28 cellular contexts compared by ENCODE assay signal in the genomic region with DNA sequence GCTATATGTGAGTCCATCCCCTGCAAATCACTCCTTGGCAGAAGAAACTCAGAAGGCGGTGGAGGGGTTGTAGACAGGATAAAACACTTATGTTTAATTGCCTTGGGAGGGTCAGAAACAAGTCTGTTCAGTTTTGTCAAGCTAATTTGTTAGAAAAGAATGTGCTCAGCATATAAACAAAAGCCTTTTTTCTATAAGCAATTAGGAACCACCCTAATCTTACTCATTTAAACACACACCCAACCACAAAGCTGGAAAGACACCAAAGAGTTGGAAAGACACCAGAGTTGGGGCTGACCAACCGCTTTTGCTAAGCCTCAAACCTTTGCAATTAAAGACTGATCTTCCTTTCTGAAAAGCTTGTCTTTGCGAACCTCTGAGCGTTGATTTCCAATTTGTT.
DNase-seq lines count a peak whose midpoint lies in the region; ATAC-seq, FAIRE-seq and TF ChIP-seq lines count a peak whose summit lies in the region.
"Had no signal": no experiment of that assay in that cellular context is flagged by ENCODE, and none has a peak within 500 bp of the region (broad histone marks: within the 10 kb centered on the region; RNA-seq: fewer than 3 reads in every experiment).

No MANE protein-coding gene starts in this region.

- no peak for TF ChIP-seq CTCF in PC-9 (conservative IDR thresholded peaks at IDR 0.05)
- TF ChIP-seq CTCF in bronchial epithelial cell (IDR thresholded peaks at IDR 0.05; ENCODE audit: insufficient read depth, low read length, severe bottlenecking): no peak
- no peak for TF ChIP-seq CTCF in WTC11 (IDR thresholded peaks at IDR 0.05)

- H3K27ac ChIP-seq in PC-9: no peak overlapping the region
- H3K27ac ChIP-seq: SK-N-MC had no signal

- peak; percentile 21 for DNase-seq in NCI-H1105 (lab: John Stamatoyannopoulos, UW)
- peak; percentile 24 to 61 for DNase-seq in PC-9
- DNase-seq in bronchial epithelial cell (ENCODE audit: low read depth): peak; percentile 10
- DNase-seq in renal cortical epithelial cell (ENCODE audit: low read depth): peak; percentile 6
- DNase-seq in urothelium cell line (ENCODE audit: low spot score): no peak
- DNase-seq in WTC11 (ENCODE audit: low spot score): no peak
- DNase-seq: C1 segment of cervical spinal cord; CD4-positive, alpha-beta memory T cell; COR-L47; DMS53; HCEC 1CT; Karpas-422; MG63; NCI-H1417; NCI-H1694 treated with DMSO at 0.1 percent for 48 hours; NCI-H2081; NCI-H2171 treated with DMSO at 0.1 percent for 48 hours; NCI-H345; NCI-H510A treated with DMSO at 0.1 percent for 48 hours; NCI-H82; NK-92 treated with Interleukin-12 subunit alpha and Interleukin-12 subunit beta, amount 100 ng/mL, for 24 hours; PC-3; RPMI8226; SHP77 treated with DMSO at 0.1 percent for 48 hours had no signal

- H3K27me3 ChIP-seq in PC-9 (ENCODE audit: insufficient read depth, low read depth) (no peaks in the 10 kb centered on the region), bronchial epithelial cell (ENCODE audit: control insufficient read depth, insufficient read depth, low read length) (no peaks in the 10 kb centered on the region)
- H3K27me3 ChIP-seq: MG63 had no signal

- ATAC-seq in HG03095 (IDR thresholded peaks at IDR 0.05; ENCODE audit: unreplicated experiment) (no peak), WTC11 (no peak)
- ATAC-seq: GM23338, PC-3 had no signal

- H2AFZ ChIP-seq in PC-9: no peak overlapping the region
- H2AFZ ChIP-seq: GM23338 had no signal

- FAIRE-seq in bronchial epithelial cell (lab: Jason Lieb, UNC) (no peak), urothelium cell line (lab: Jason Lieb, UNC) (no peak)

- peaks cover 5% of the 10 kb centered on the region; the same call in 1 of the 2 replicates for H4K20me1 ChIP-seq in PC-9 (ENCODE audit: insufficient read depth)

- H3K4me1 ChIP-seq in PC-9 (replicated peaks; ENCODE audit: insufficient read depth): peaks cover 12% of the 10 kb centered on the region; the same call in 1 of the 2 replicates

- CTCF ChIA-PET in PC-9 (lab: Charles Lee): no interaction called here
- CTCF ChIA-PET in WTC11 (lab: Charles Lee): no interaction called here

- no peak overlapping the region for H3K4me3 Mint-ChIP-seq in WTC11
- H3K4me3 Mint-ChIP-seq: CD4-positive, alpha-beta memory T cell; GM23338; IgD-negative memory B cell had no signal

- no peaks in the 10 kb centered on the region for H3K4me1 Mint-ChIP-seq in WTC11
- H3K4me1 Mint-ChIP-seq: CD4-positive, alpha-beta memory T cell; GM23338; IgD-negative memory B cell had no signal

- peaks cover 22% of the 10 kb centered on the region for H3K36me3 Mint-ChIP-seq in WTC11
- H3K36me3 Mint-ChIP-seq: CD4-positive, alpha-beta memory T cell; IgD-negative memory B cell had no signal

- H3K27me3 Mint-ChIP-seq in WTC11 (ENCODE audit: low read depth): no peaks in the 10 kb centered on the region
- H3K27me3 Mint-ChIP-seq: CD4-positive, alpha-beta memory T cell had no signal

- no peaks in the 10 kb centered on the region for H3K9me3 ChIP-seq in PC-9 (ENCODE audit: insufficient read depth, low read depth)
- H3K9me3 ChIP-seq: MG63 had no signal

- H3K36me3 ChIP-seq in PC-9 (ENCODE audit: low read depth): no peaks in the 10 kb centered on the region
- no peaks in the 10 kb centered on the region for H3K36me3 ChIP-seq in bronchial epithelial cell (ENCODE audit: control insufficient read depth, insufficient read depth, low read length)
- H3K36me3 ChIP-seq: MG63 had no signal

- no peaks in the 10 kb centered on the region for H3K79me2 ChIP-seq in PC-9 (ENCODE audit: low read depth)

- peaks cover 26% of the 10 kb centered on the region for H3K9me3 Mint-ChIP-seq in WTC11

- POLR2A ChIA-PET in PC-9 (lab: Charles Lee; ENCODE audit: unreplicated experiment): interaction anchor here (0.5 kb wide), 1 partner anchor 38 kb away, joined by 3 read pairs; no protein-coding TSS in a partner anchor
- POLR2A ChIA-PET in WTC11 (lab: Charles Lee): no interaction called here

- H3F3A ChIP-seq in PC-9 (ENCODE audit: insufficient read depth, low read depth): peaks cover 4% of the 10 kb centered on the region; the same call in 1 of the 2 replicates

- H3K4me3 ChIP-seq in PC-9: no peak overlapping the region
- H3K4me3 ChIP-seq in bronchial epithelial cell (ENCODE audit: low read depth, low read length): no peak overlapping the region
- H3K4me3 ChIP-seq: GM23338, MG63, SK-N-MC had no signal

- no peak overlapping the region for H3K27ac Mint-ChIP-seq in WTC11
- H3K27ac Mint-ChIP-seq: CD4-positive, alpha-beta memory T cell; GM23338; IgD-negative memory B cell had no signal

- H3K9me2 ChIP-seq in PC-9 (ENCODE audit: insufficient read depth): no peaks in the 10 kb centered on the region

- BruUV-seq in PC-9 (replicated peaks; lab: Mats Ljungman, UMichigan): no TSS peak

- no peak overlapping the region; the same call in 1 of the 2 replicates for H3K4me2 ChIP-seq in PC-9
- H3K4me2 ChIP-seq: GM23338 had no signal

- intact Hi-C loops in PC-9 (cut with micrococcal nuclease; ENCODE audit: unreplicated experiment): no loop called here

TF ChIP-seq in WTC11, 78 proteins besides CTCF, POLR2A, EP300 and RAD21:
- TF ChIP-seq EMX1 (CRISPR knock-in tag; IDR thresholded peaks at IDR 0.05): no peak
- TF ChIP-seq, protein P1, sequence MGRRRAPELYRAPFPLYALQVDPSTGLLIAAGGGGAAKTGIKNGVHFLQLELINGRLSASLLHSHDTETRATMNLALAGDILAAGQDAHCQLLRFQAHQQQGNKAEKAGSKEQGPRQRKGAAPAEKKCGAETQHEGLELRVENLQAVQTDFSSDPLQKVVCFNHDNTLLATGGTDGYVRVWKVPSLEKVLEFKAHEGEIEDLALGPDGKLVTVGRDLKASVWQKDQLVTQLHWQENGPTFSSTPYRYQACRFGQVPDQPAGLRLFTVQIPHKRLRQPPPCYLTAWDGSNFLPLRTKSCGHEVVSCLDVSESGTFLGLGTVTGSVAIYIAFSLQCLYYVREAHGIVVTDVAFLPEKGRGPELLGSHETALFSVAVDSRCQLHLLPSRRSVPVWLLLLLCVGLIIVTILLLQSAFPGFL (CRISPR knock-in tag; IDR thresholded peaks at IDR 0.05; ENCODE audit: borderline replicate concordance): no peak
- TF ChIP-seq, protein P2, sequence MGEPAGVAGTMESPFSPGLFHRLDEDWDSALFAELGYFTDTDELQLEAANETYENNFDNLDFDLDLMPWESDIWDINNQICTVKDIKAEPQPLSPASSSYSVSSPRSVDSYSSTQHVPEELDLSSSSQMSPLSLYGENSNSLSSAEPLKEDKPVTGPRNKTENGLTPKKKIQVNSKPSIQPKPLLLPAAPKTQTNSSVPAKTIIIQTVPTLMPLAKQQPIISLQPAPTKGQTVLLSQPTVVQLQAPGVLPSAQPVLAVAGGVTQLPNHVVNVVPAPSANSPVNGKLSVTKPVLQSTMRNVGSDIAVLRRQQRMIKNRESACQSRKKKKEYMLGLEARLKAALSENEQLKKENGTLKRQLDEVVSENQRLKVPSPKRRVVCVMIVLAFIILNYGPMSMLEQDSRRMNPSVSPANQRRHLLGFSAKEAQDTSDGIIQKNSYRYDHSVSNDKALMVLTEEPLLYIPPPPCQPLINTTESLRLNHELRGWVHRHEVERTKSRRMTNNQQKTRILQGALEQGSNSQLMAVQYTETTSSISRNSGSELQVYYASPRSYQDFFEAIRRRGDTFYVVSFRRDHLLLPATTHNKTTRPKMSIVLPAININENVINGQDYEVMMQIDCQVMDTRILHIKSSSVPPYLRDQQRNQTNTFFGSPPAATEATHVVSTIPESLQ (CRISPR knock-in tag; IDR thresholded peaks at IDR 0.05): no peak
- TF ChIP-seq, protein P3, sequence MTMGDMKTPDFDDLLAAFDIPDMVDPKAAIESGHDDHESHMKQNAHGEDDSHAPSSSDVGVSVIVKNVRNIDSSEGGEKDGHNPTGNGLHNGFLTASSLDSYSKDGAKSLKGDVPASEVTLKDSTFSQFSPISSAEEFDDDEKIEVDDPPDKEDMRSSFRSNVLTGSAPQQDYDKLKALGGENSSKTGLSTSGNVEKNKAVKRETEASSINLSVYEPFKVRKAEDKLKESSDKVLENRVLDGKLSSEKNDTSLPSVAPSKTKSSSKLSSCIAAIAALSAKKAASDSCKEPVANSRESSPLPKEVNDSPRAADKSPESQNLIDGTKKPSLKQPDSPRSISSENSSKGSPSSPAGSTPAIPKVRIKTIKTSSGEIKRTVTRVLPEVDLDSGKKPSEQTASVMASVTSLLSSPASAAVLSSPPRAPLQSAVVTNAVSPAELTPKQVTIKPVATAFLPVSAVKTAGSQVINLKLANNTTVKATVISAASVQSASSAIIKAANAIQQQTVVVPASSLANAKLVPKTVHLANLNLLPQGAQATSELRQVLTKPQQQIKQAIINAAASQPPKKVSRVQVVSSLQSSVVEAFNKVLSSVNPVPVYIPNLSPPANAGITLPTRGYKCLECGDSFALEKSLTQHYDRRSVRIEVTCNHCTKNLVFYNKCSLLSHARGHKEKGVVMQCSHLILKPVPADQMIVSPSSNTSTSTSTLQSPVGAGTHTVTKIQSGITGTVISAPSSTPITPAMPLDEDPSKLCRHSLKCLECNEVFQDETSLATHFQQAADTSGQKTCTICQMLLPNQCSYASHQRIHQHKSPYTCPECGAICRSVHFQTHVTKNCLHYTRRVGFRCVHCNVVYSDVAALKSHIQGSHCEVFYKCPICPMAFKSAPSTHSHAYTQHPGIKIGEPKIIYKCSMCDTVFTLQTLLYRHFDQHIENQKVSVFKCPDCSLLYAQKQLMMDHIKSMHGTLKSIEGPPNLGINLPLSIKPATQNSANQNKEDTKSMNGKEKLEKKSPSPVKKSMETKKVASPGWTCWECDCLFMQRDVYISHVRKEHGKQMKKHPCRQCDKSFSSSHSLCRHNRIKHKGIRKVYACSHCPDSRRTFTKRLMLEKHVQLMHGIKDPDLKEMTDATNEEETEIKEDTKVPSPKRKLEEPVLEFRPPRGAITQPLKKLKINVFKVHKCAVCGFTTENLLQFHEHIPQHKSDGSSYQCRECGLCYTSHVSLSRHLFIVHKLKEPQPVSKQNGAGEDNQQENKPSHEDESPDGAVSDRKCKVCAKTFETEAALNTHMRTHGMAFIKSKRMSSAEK (CRISPR knock-in tag; IDR thresholded peaks at IDR 0.05; ENCODE audit: borderline replicate concordance): no peak
- TF ChIP-seq, protein P4, sequence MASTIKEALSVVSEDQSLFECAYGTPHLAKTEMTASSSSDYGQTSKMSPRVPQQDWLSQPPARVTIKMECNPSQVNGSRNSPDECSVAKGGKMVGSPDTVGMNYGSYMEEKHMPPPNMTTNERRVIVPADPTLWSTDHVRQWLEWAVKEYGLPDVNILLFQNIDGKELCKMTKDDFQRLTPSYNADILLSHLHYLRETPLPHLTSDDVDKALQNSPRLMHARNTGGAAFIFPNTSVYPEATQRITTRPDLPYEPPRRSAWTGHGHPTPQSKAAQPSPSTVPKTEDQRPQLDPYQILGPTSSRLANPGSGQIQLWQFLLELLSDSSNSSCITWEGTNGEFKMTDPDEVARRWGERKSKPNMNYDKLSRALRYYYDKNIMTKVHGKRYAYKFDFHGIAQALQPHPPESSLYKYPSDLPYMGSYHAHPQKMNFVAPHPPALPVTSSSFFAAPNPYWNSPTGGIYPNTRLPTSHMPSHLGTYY (CRISPR knock-in tag; IDR thresholded peaks at IDR 0.05): no peak

Comparison
In these comparisons a context has a peak if more than half of its experiments do, and no peak if none do; other contexts are left out.
1. DNase-seq: peak in NCI-H1105 (single experiment), PC-9 (2 of 2), bronchial epithelial cell (single experiment) and renal cortical epithelial cell (single experiment); none in urothelium cell line (single experiment) and WTC11 (single experiment).